ENCODE assay signal across 8 cellular contexts in genomic region chr10:3197354-3198003, GRCh38. TPM values are rescaled to one million over a fixed set of nuclear protein-coding genes. Genes with fewer than 3 reads are reported as not detected.
DNase-seq lines count a peak whose midpoint lies in the region; ATAC-seq, FAIRE-seq and TF ChIP-seq lines count a peak whose summit lies in the region.

No MANE protein-coding gene starts in this region.

- DNase-seq in D721Med (ENCODE audit: insufficient read length, low spot score) = peak; percentile 83
- DNase-seq in SJCRH30 = peak; percentile 60 to 74
- peak; percentile 90 for DNase-seq in glutamatergic neuron
- peak; percentile 57 for DNase-seq in pons (ENCODE audit: low spot score)
- peak; percentile 85 for DNase-seq in transverse colon

- H3K36me3 Mint-ChIP-seq in activated naive CD4-positive, alpha-beta T cell treated with anti-CD3 and anti-CD28 coated beads, Interleukin-2, amount 50 U/mL, for 24 hours = no peaks in the 10 kb centered on the region
- H3K36me3 Mint-ChIP-seq in glutamatergic neuron (ENCODE audit: unreplicated experiment) = no peaks in the 10 kb centered on the region

- H3K27me3 ChIP-seq in SJCRH30 (no peaks in the 10 kb centered on the region), transverse colon (peaks cover 12% of the 10 kb centered on the region)

- H3K4me3 ChIP-seq in SJCRH30 = no peak overlapping the region
- peak overlapping the region in 1 of 4 donors; percentile 20 for H3K4me3 ChIP-seq in transverse colon

- peak; percentile 80 for ATAC-seq in GM21717 (IDR thresholded peaks at IDR 0.05; ENCODE audit: unreplicated experiment)

- H3K27ac ChIP-seq in SJCRH30 = no peak overlapping the region
- peak overlapping the region in 3 of 4 donors; percentile 9 to 42 (median 29) for H3K27ac ChIP-seq in transverse colon

- TF ChIP-seq POLR2A in transverse colon (IDR thresholded peaks at IDR 0.05) = no peak

- H3K9me3 ChIP-seq in SJCRH30 (replicated peaks) = no peaks in the 10 kb centered on the region
- H3K9me3 ChIP-seq in transverse colon = no peaks in the 10 kb centered on the region

- H3K9me3 Mint-ChIP-seq in activated naive CD4-positive, alpha-beta T cell treated with anti-CD3 and anti-CD28 coated beads, Interleukin-2, amount 50 U/mL, for 24 hours = no peaks in the 10 kb centered on the region
- H3K9me3 Mint-ChIP-seq in glutamatergic neuron (ENCODE audit: unreplicated experiment) = no peaks in the 10 kb centered on the region

- H3K4me3 Mint-ChIP-seq in activated naive CD4-positive, alpha-beta T cell treated with anti-CD3 and anti-CD28 coated beads, Interleukin-2, amount 50 U/mL, for 24 hours = peak overlapping the region; percentile 68
- H3K4me3 Mint-ChIP-seq in glutamatergic neuron (ENCODE audit: unreplicated experiment) = no peak overlapping the region

- H3K36me3 ChIP-seq in SJCRH30 = no peaks in the 10 kb centered on the region
- no peaks in the 10 kb centered on the region for H3K36me3 ChIP-seq in transverse colon

- in situ Hi-C loops in transverse colon (cut with MboI; ENCODE audit: low pct_ligation_motif_present in 1 of 4, low pct_unique_long_range_greater_than_20kb in 1 of 4, low sequenced_read_pairs in 3 of 4) = loop anchor here in 1 of 4 donors (10.0 kb wide), 1 partner anchor 1577 kb away; no protein-coding TSS in a partner anchor

- intact Hi-C loops in transverse colon (cut with DNase I; ENCODE audit: low total_unique reads) = loop anchor here (5.0 kb wide), 1 partner anchor 1570 kb away; no protein-coding TSS in a partner anchor

- H3K4me1 Mint-ChIP-seq in activated naive CD4-positive, alpha-beta T cell treated with anti-CD3 and anti-CD28 coated beads, Interleukin-2, amount 50 U/mL, for 24 hours = peaks cover 13% of the 10 kb centered on the region
- peaks cover 3% of the 10 kb centered on the region for H3K4me1 Mint-ChIP-seq in glutamatergic neuron (ENCODE audit: low read depth, unreplicated experiment)

- no peak for TF ChIP-seq EP300 in transverse colon (IDR thresholded peaks at IDR 0.05; ENCODE audit: low read depth)

- no peaks in the 10 kb centered on the region for H3K4me1 ChIP-seq in SJCRH30
- H3K4me1 ChIP-seq in transverse colon = peaks cover 9 to 22% (median 16%) of the 10 kb centered on the region in 4 donors

- FAIRE-seq in D721Med (lab: Jason Lieb, UNC) = no peak

- H3K27ac Mint-ChIP-seq in activated naive CD4-positive, alpha-beta T cell treated with anti-CD3 and anti-CD28 coated beads, Interleukin-2, amount 50 U/mL, for 24 hours = peak overlapping the region; percentile 51
- H3K27ac Mint-ChIP-seq in glutamatergic neuron (ENCODE audit: unreplicated experiment) = no peak overlapping the region

- TF ChIP-seq CTCF in D721Med (IDR thresholded peaks at IDR 0.05; ENCODE audit: insufficient read depth, missing control alignments) (peak; percentile 79), LNCAP (IDR thresholded peaks at IDR 0.05) (peak; percentile 87), glutamatergic neuron (IDR thresholded peaks at IDR 0.05; ENCODE audit: partially characterized antibody, unreplicated experiment) (peak; percentile 79), transverse colon (IDR thresholded peaks at IDR 0.05) (peak; percentile 86 to 90 (median 88))

- peaks cover 30% of the 10 kb centered on the region for H3K27me3 Mint-ChIP-seq in activated naive CD4-positive, alpha-beta T cell treated with anti-CD3 and anti-CD28 coated beads, Interleukin-2, amount 50 U/mL, for 24 hours
- H3K27me3 Mint-ChIP-seq in glutamatergic neuron (ENCODE audit: unreplicated experiment) = peaks cover 4% of the 10 kb centered on the region

- WGBS in transverse colon (ENCODE audit: low coverage in 1 of 2), 2 donors = 0 to 5% methylated on average over 3 to 27 of the region's 27 CpGs

RNA-seq across cellular contexts. Expression of gene PITRM1, which starts 24.9 kb away (rescaled TPM):
- total RNA-seq in SJCRH30 (2014; rRNA removed; shearing (Covaris generic)) = 43.0 and 51.4 TPM in 2 replicates
- total RNA-seq in glutamatergic neuron (ENCODE audit: unreplicated experiment) = 65.8 TPM
- total RNA-seq in transverse colon = 100 to 1,000 TPM in 1 of 4 donors, 10 to 100 TPM in 3; 50.9 to 108 (median 67.6) TPM
